Comparison of ENCODE assay signal across 8 cellular contexts in genomic region chr19:10517361-10517759, GRCh38. TPM values are rescaled to one million over a fixed set of nuclear protein-coding genes. Genes with fewer than 3 reads are reported as not detected.
DNase-seq lines count a peak whose midpoint lies in the region; FAIRE-seq and TF ChIP-seq lines count a peak whose summit lies in the region.

S1PR5 (minus strand) TSS chr19:10517447; CDS start chr19:10515011, 2,436 bp downstream.

- H3K4me1 Mint-ChIP-seq in CD8-positive, alpha-beta memory T cell: peaks cover 42 to 65% (median 54%) of the 10 kb centered on the region in 3 donors
- peaks cover 14 to 20% (median 19%) of the 10 kb centered on the region in 3 donors for H3K4me1 Mint-ChIP-seq in IgD-negative memory B cell

- CTCF ChIA-PET in CD8-positive, alpha-beta memory T cell (lab: Charles Lee): interaction anchor here (0.8 to 2.4 kb wide), 6 partner anchors 9 to 184 kb away, joined by 3 to 5 read pairs (median 3); partner anchors contain the start of gene QTRT1

- TF ChIP-seq CTCF in ascending aorta (IDR thresholded peaks at IDR 0.05): no peak

- peaks cover 32% of the 10 kb centered on the region for H3K4me1 ChIP-seq in CD8-positive, alpha-beta memory T cell (ENCODE audit: insufficient read depth, low read length)
- peaks cover 4 to 9% of the 10 kb centered on the region in 2 donors for H3K4me1 ChIP-seq in ascending aorta
- H3K4me1 ChIP-seq in subcutaneous abdominal adipose tissue (ENCODE audit: control insufficient read depth in 5 of 5, insufficient read depth in 5 of 5, low read length in 5 of 5): peaks cover 0 to 31% (median 20%) of the 10 kb centered on the region in 5 donors

- peak in 2 of 5 donors; percentile 39 to 53 for DNase-seq in CD8-positive, alpha-beta memory T cell
- no peak for DNase-seq in ascending aorta (ENCODE audit: low spot score in 2 of 2)
- DNase-seq in iPS-NIHi7 (ENCODE audit: extremely low spot score): peak; percentile 56
- DNase-seq in GOT3 (lab: John Stamatoyannopoulos, UW): no peak
- DNase-seq in NCI-H1694 treated with DMSO at 0.1 percent for 48 hours (lab: John Stamatoyannopoulos, UW): no peak
- no peak for DNase-seq in RCC 7860 (ENCODE audit: low spot score)

- H3K9me3 ChIP-seq in CD8-positive, alpha-beta memory T cell (ENCODE audit: low read length): no peaks in the 10 kb centered on the region
- H3K9me3 ChIP-seq in ascending aorta: no peaks in the 10 kb centered on the region
- no peaks in the 10 kb centered on the region for H3K9me3 ChIP-seq in subcutaneous abdominal adipose tissue (ENCODE audit: control insufficient read depth in 5 of 5, low read length in 5 of 5)

- peaks cover 29% of the 10 kb centered on the region for H3K27me3 ChIP-seq in CD8-positive, alpha-beta memory T cell (ENCODE audit: insufficient read depth, low read length, poor library complexity, severe bottlenecking)
- H3K27me3 ChIP-seq in ascending aorta (peaks cover 4% of the 10 kb centered on the region), subcutaneous abdominal adipose tissue (ENCODE audit: control insufficient read depth in 5 of 5, insufficient read depth in 4 of 5, low read length in 5 of 5) (peaks cover 36 to 71% (median 51%) of the 10 kb centered on the region in 5 donors)

- intact Hi-C loops in ascending aorta (cut with DNase I): no loop called here

- no peak for FAIRE-seq in RCC 7860 (lab: Jason Lieb, UNC)

- H3K4me3 Mint-ChIP-seq in CD8-positive, alpha-beta memory T cell: peak within 1 kb of the TSS; percentile 88 to 100 (median 95)
- peak within 1 kb of the TSS; percentile 64 to 90 (median 76) for H3K4me3 Mint-ChIP-seq in IgD-negative memory B cell

- no peaks in the 10 kb centered on the region for H3K36me3 ChIP-seq in CD8-positive, alpha-beta memory T cell (ENCODE audit: insufficient read depth, low read length)
- no peaks in the 10 kb centered on the region for H3K36me3 ChIP-seq in ascending aorta
- no peaks in the 10 kb centered on the region for H3K36me3 ChIP-seq in subcutaneous abdominal adipose tissue (ENCODE audit: control insufficient read depth in 5 of 5, insufficient read depth in 5 of 5, low read length in 5 of 5)

- POLR2A ChIA-PET in CD8-positive, alpha-beta memory T cell (lab: Charles Lee): interaction anchor here (1.2 to 1.6 kb wide), 4 partner anchors 14 to 49 kb away, joined by 3 to 8 read pairs (median 4); partner anchors contain the start of genes KEAP1 and KRI1

- H3K9me3 Mint-ChIP-seq in CD8-positive, alpha-beta memory T cell: no peaks in the 10 kb centered on the region
- H3K9me3 Mint-ChIP-seq in IgD-negative memory B cell: peaks cover 0 to 2% (median 0%) of the 10 kb centered on the region in 3 donors

- peak within 1 kb of the TSS; percentile 67 for H3K4me3 ChIP-seq in CD8-positive, alpha-beta memory T cell (ENCODE audit: low read length)
- H3K4me3 ChIP-seq in ascending aorta (peak within 1 kb of the TSS; percentile 31 to 53), subcutaneous abdominal adipose tissue (ENCODE audit: low read depth in 1 of 5, low read length in 5 of 5) (peak within 1 kb of the TSS in 4 of 5 donors; percentile 35 to 56 (median 42))

- H3K27me3 Mint-ChIP-seq in CD8-positive, alpha-beta memory T cell: peaks cover 38 to 43% of the 10 kb centered on the region in 2 donors
- H3K27me3 Mint-ChIP-seq in IgD-negative memory B cell: peaks cover 50% of the 10 kb centered on the region

- peaks cover 6 to 16% (median 15%) of the 10 kb centered on the region in 3 donors for H3K36me3 Mint-ChIP-seq in CD8-positive, alpha-beta memory T cell
- H3K36me3 Mint-ChIP-seq in IgD-negative memory B cell: no peaks in the 10 kb centered on the region

- H3K27ac Mint-ChIP-seq in CD8-positive, alpha-beta memory T cell: peak within 1 kb of the TSS; percentile 69 to 99 (median 98)
- H3K27ac Mint-ChIP-seq in IgD-negative memory B cell: peak within 1 kb of the TSS; percentile 79 to 92 (median 89)

- H3K27ac ChIP-seq in CD8-positive, alpha-beta memory T cell (ENCODE audit: low read depth, low read length): peak within 1 kb of the TSS; percentile 66
- H3K27ac ChIP-seq in ascending aorta (no peak within 1 kb of the TSS), subcutaneous abdominal adipose tissue (ENCODE audit: low read depth, low read length) (no peak within 1 kb of the TSS)

- H3K9ac ChIP-seq in subcutaneous abdominal adipose tissue (ENCODE audit: low read length in 5 of 5): peak within 1 kb of the TSS in 2 of 5 donors; percentile 30 to 37

RNA-seq across cellular contexts. Expression of gene S1PR5, which starts in this region (rescaled TPM):
- total RNA-seq in CD8-positive, alpha-beta memory T cell: 1 to 10 TPM; 1.5 to 1.8 TPM
- 90.3 TPM for polyA plus RNA-seq in CD8-positive, alpha-beta memory T cell
- polyA plus RNA-seq in IgD-negative memory B cell: 5.1 TPM
- total RNA-seq in ascending aorta: 3.1 TPM

Comparison
In these comparisons a context has a peak if more than half of its experiments do, and no peak if none do; other contexts are left out.
1. RNA of gene S1PR5 (polyA plus RNA-seq): 90.3 TPM in CD8-positive, alpha-beta memory T cell (single experiment); 5.1 TPM in IgD-negative memory B cell (single experiment); every median in the first group is over 10 times any median in the second.
2. Peak in every context shown above with its lines, with median percentiles within 50 percentile points of each other: H3K4me3 ChIP-seq.